19 cellular contexts compared by ENCODE assay signal in genomic region chr3:148307443-148307843, GRCh38.
DNase-seq lines count a peak whose midpoint lies in the region; ATAC-seq and TF ChIP-seq lines count a peak whose summit lies in the region.
"Had no signal": no experiment of that assay in that cellular context is flagged by ENCODE, and none has a peak within 500 bp of the region (broad histone marks: within the 10 kb centered on the region; RNA-seq: fewer than 3 reads in every experiment).

No MANE protein-coding gene starts in this region.

- H3K36me3 Mint-ChIP-seq in activated CD4-positive, alpha-beta T cell treated with anti-CD3 and anti-CD28 coated beads, Interleukin-2, amount 10 ng/mL, durations not matched to agents 24 days and 14 days (ENCODE audit: low read depth), result no peaks in the 10 kb centered on the region
- H3K36me3 Mint-ChIP-seq: WTC11 had no signal

- H3K36me3 ChIP-seq in gastrocnemius medialis, result no peaks in the 10 kb centered on the region
- H3K36me3 ChIP-seq in right lobe of liver, result no peaks in the 10 kb centered on the region
- H3K36me3 ChIP-seq: ovary, thoracic aorta had no signal

- TF ChIP-seq POLR2A in gastrocnemius medialis (IDR thresholded peaks at IDR 0.05), result no peak
- TF ChIP-seq POLR2A in right lobe of liver (IDR thresholded peaks at IDR 0.05), result no peak

- H3K4me3 ChIP-seq in gastrocnemius medialis (no peak overlapping the region), right lobe of liver (no peak overlapping the region)
- H3K4me3 ChIP-seq: ovary, skin epidermis, thoracic aorta had no signal

- ATAC-seq in GM18868 (IDR thresholded peaks at IDR 0.05; ENCODE audit: unreplicated experiment) (peak; percentile 80), GM21526 (IDR thresholded peaks at IDR 0.05; ENCODE audit: low FRiP score, unreplicated experiment) (peak; percentile 50), HG02981 (IDR thresholded peaks at IDR 0.05; ENCODE audit: unreplicated experiment) (peak; percentile 78), HG03575 (IDR thresholded peaks at IDR 0.05; ENCODE audit: extremely low read depth, insufficient number of reproducible peaks, low FRiP score, unreplicated experiment) (peak; percentile 71), gastrocnemius medialis (no peak), right lobe of liver (no peak), HG03108 (IDR thresholded peaks at IDR 0.05; ENCODE audit: unreplicated experiment) (no peak)
- ATAC-seq: left ventricle myocardium superior, WTC11 had no signal

- H3K27me3 Mint-ChIP-seq in activated CD4-positive, alpha-beta T cell treated with anti-CD3 and anti-CD28 coated beads, Interleukin-2, amount 10 ng/mL, durations not matched to agents 24 days and 14 days, result peaks cover 2% of the 10 kb centered on the region
- H3K27me3 Mint-ChIP-seq: B cell had no signal

- in situ Hi-C loops in gastrocnemius medialis (cut with MboI; ENCODE audit: low sequenced_read_pairs in 4 of 4), result no loop called here

- no peak overlapping the region for H3K27ac ChIP-seq in gastrocnemius medialis
- no peak overlapping the region for H3K27ac ChIP-seq in right lobe of liver
- H3K27ac ChIP-seq: ovary, skin epidermis, thoracic aorta had no signal

- H3K27me3 ChIP-seq in gastrocnemius medialis, result no peaks in the 10 kb centered on the region
- no peaks in the 10 kb centered on the region for H3K27me3 ChIP-seq in right lobe of liver
- H3K27me3 ChIP-seq: ovary had no signal

- no peaks in the 10 kb centered on the region for H3K4me1 Mint-ChIP-seq in activated CD4-positive, alpha-beta T cell treated with anti-CD3 and anti-CD28 coated beads, Interleukin-2, amount 10 ng/mL, durations not matched to agents 24 days and 14 days
- H3K4me1 Mint-ChIP-seq: B cell, WTC11 had no signal

- H3K4me3 Mint-ChIP-seq in activated CD4-positive, alpha-beta T cell treated with anti-CD3 and anti-CD28 coated beads, Interleukin-2, amount 10 ng/mL, durations not matched to agents 24 days and 14 days, result no peak overlapping the region
- H3K4me3 Mint-ChIP-seq: B cell, WTC11 had no signal

- whole genome bisulfite sequencing in right lobe of liver (ENCODE audit: insufficient coverage, low coverage, low lambda C conversion rate, missing lambda C conversion rate), result 63% methylated on average over 2 of the region's 2 CpGs

- H3K9me3 Mint-ChIP-seq in activated CD4-positive, alpha-beta T cell treated with anti-CD3 and anti-CD28 coated beads, Interleukin-2, amount 10 ng/mL, durations not matched to agents 24 days and 14 days, result peaks cover 3% of the 10 kb centered on the region
- H3K9me3 Mint-ChIP-seq: WTC11 had no signal

- H3K9me3 ChIP-seq in gastrocnemius medialis, result no peaks in the 10 kb centered on the region
- H3K9me3 ChIP-seq in right lobe of liver, result no peaks in the 10 kb centered on the region
- H3K9me3 ChIP-seq: ovary, thoracic aorta had no signal

- H3K27ac Mint-ChIP-seq in activated CD4-positive, alpha-beta T cell treated with anti-CD3 and anti-CD28 coated beads, Interleukin-2, amount 10 ng/mL, durations not matched to agents 24 days and 14 days, result no peak overlapping the region
- H3K27ac Mint-ChIP-seq: B cell, WTC11 had no signal

- DNase-seq in gastrocnemius medialis (no peak), right lobe of liver (no peak)
- DNase-seq in activated CD4-positive, alpha-beta T cell treated with anti-CD3 and anti-CD28 coated beads, Interleukin-2, amount 10 ng/mL, durations not matched to agents 24 days and 14 days, result no peak
- DNase-seq: activated gamma-delta T cell, aorta, foreskin melanocyte, left ventricle myocardium superior, ovary, Right ventricle myocardium superior, T-helper 1 cell had no signal

- intact Hi-C loops in gastrocnemius medialis (cut with DNase I; ENCODE audit: low total_unique reads), result loop anchor here (5.0 kb wide), 1 partner anchor 640 kb away; no protein-coding TSS in a partner anchor
- intact Hi-C loops in activated CD4-positive, alpha-beta T cell treated with anti-CD3 and anti-CD28 coated beads, Interleukin-2, amount 10 ng/mL, durations not matched to agents 24 days and 14 days (cut with micrococcal nuclease), result loop anchor here (10.0 kb wide), 1 partner anchor 157 kb away; no protein-coding TSS in a partner anchor
- intact Hi-C loops in right lobe of liver (cut with DNase I), result no loop called here

- no peak for TF ChIP-seq CTCF in gastrocnemius medialis (IDR thresholded peaks at IDR 0.05 in 4 of 5, conservative IDR thresholded peaks at IDR 0.05 in 1 of 5)
- TF ChIP-seq CTCF in right lobe of liver (IDR thresholded peaks at IDR 0.05), result no peak

- H3K4me1 ChIP-seq in gastrocnemius medialis, result no peaks in the 10 kb centered on the region
- H3K4me1 ChIP-seq in right lobe of liver, result no peaks in the 10 kb centered on the region

Comparison
In these comparisons a context has a peak if more than half of its experiments do, and no peak if none do; other contexts are left out.
1. ATAC-seq: peak in GM18868 (single experiment), GM21526 (single experiment), HG02981 (single experiment) and HG03575 (single experiment); none in gastrocnemius medialis (0 of 2), right lobe of liver (0 of 4) and HG03108 (single experiment).
2. intact Hi-C loops: an anchor here in gastrocnemius medialis (5.0 kb wide) and activated CD4-positive, alpha-beta T cell treated with anti-CD3 and anti-CD28 coated beads, Interleukin-2, amount 10 ng/mL, durations not matched to agents 24 days and 14 days (10.0 kb wide); none called in right lobe of liver.